ENCODE assay signal across 1 cellular context in the genomic region with DNA sequence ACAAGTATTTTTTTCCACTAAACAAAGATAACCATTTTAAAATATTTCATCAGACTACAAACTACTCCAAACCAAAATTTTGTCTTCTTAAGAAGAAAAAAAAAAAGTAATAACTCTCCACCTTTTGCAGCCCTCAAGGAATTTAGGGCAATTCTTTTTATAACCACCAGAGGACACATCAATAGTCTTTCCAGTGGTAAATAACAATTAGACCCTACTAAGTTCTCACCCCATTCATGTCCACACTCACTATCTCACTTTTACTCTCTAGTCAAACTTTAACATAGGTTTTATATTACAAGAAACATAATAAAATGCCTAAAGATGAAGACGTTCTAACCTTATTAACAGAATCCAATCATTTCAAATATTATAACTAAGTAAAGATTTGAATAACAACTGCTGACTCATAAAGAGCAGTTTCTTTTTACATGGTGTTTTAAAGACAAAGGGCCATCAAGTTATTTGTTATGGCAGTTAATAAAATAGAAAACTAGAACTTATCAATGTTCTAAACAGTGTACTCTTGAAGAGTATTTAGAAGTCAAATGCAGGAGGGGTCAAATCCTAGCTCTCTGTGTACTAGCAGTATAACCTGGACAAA.
TF ChIP-seq lines count a peak whose summit lies in the region.

No MANE protein-coding gene starts in this region.

TF ChIP-seq in H1, 55 proteins besides CTCF, POLR2A, EP300 and RAD21:
- TF ChIP-seq SIX5 (IDR thresholded peaks at IDR 0.05; ENCODE audit: low read depth, low read length) (no peak), ASH2L (IDR thresholded peaks at IDR 0.05; ENCODE audit: low read length) (no peak), HDAC6 (IDR thresholded peaks at IDR 0.05; ENCODE audit: low read depth, low read length) (no peak), TAF7 (optimal IDR thresholded peaks at IDR 0.05; ENCODE audit: borderline replicate concordance, low read depth, low read length) (no peak), SRF (IDR thresholded peaks at IDR 0.05; ENCODE audit: low read depth, low read length) (no peak), SUZ12 (IDR thresholded peaks at IDR 0.05; ENCODE audit: low read length) (no peak), SAP30 (IDR thresholded peaks at IDR 0.05; ENCODE audit: insufficient read depth, insufficient replicate concordance, low read length) (no peak)
- TF ChIP-seq, protein P1, sequence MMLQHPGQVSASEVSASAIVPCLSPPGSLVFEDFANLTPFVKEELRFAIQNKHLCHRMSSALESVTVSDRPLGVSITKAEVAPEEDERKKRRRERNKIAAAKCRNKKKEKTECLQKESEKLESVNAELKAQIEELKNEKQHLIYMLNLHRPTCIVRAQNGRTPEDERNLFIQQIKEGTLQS (IDR thresholded peaks at IDR 0.05; ENCODE audit: insufficient read depth, low read depth, low read length): no peak
